In genomic region chr17:8630802-8631553, GRCh38 we compare ENCODE assay signal across 1 cellular context.
A peak's percentile ranks its signal among the peaks of the same experiment; 100 is the strongest.
TF ChIP-seq lines count a peak whose summit lies in the region.

No MANE protein-coding gene starts in this region.

TF ChIP-seq in K562, 482 proteins besides CTCF, POLR2A, EP300 and RAD21 (continued from another document and continues in another):
- TF ChIP-seq, protein P1, sequence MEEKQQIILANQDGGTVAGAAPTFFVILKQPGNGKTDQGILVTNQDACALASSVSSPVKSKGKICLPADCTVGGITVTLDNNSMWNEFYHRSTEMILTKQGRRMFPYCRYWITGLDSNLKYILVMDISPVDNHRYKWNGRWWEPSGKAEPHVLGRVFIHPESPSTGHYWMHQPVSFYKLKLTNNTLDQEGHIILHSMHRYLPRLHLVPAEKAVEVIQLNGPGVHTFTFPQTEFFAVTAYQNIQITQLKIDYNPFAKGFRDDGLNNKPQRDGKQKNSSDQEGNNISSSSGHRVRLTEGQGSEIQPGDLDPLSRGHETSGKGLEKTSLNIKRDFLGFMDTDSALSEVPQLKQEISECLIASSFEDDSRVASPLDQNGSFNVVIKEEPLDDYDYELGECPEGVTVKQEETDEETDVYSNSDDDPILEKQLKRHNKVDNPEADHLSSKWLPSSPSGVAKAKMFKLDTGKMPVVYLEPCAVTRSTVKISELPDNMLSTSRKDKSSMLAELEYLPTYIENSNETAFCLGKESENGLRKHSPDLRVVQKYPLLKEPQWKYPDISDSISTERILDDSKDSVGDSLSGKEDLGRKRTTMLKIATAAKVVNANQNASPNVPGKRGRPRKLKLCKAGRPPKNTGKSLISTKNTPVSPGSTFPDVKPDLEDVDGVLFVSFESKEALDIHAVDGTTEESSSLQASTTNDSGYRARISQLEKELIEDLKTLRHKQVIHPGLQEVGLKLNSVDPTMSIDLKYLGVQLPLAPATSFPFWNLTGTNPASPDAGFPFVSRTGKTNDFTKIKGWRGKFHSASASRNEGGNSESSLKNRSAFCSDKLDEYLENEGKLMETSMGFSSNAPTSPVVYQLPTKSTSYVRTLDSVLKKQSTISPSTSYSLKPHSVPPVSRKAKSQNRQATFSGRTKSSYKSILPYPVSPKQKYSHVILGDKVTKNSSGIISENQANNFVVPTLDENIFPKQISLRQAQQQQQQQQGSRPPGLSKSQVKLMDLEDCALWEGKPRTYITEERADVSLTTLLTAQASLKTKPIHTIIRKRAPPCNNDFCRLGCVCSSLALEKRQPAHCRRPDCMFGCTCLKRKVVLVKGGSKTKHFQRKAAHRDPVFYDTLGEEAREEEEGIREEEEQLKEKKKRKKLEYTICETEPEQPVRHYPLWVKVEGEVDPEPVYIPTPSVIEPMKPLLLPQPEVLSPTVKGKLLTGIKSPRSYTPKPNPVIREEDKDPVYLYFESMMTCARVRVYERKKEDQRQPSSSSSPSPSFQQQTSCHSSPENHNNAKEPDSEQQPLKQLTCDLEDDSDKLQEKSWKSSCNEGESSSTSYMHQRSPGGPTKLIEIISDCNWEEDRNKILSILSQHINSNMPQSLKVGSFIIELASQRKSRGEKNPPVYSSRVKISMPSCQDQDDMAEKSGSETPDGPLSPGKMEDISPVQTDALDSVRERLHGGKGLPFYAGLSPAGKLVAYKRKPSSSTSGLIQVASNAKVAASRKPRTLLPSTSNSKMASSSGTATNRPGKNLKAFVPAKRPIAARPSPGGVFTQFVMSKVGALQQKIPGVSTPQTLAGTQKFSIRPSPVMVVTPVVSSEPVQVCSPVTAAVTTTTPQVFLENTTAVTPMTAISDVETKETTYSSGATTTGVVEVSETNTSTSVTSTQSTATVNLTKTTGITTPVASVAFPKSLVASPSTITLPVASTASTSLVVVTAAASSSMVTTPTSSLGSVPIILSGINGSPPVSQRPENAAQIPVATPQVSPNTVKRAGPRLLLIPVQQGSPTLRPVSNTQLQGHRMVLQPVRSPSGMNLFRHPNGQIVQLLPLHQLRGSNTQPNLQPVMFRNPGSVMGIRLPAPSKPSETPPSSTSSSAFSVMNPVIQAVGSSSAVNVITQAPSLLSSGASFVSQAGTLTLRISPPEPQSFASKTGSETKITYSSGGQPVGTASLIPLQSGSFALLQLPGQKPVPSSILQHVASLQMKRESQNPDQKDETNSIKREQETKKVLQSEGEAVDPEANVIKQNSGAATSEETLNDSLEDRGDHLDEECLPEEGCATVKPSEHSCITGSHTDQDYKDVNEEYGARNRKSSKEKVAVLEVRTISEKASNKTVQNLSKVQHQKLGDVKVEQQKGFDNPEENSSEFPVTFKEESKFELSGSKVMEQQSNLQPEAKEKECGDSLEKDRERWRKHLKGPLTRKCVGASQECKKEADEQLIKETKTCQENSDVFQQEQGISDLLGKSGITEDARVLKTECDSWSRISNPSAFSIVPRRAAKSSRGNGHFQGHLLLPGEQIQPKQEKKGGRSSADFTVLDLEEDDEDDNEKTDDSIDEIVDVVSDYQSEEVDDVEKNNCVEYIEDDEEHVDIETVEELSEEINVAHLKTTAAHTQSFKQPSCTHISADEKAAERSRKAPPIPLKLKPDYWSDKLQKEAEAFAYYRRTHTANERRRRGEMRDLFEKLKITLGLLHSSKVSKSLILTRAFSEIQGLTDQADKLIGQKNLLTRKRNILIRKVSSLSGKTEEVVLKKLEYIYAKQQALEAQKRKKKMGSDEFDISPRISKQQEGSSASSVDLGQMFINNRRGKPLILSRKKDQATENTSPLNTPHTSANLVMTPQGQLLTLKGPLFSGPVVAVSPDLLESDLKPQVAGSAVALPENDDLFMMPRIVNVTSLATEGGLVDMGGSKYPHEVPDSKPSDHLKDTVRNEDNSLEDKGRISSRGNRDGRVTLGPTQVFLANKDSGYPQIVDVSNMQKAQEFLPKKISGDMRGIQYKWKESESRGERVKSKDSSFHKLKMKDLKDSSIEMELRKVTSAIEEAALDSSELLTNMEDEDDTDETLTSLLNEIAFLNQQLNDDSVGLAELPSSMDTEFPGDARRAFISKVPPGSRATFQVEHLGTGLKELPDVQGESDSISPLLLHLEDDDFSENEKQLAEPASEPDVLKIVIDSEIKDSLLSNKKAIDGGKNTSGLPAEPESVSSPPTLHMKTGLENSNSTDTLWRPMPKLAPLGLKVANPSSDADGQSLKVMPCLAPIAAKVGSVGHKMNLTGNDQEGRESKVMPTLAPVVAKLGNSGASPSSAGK (IDR thresholded peaks at IDR 0.05): no peak
- TF ChIP-seq BRD9 (IDR thresholded peaks at IDR 0.05; ENCODE audit: low read depth, partially characterized antibody) (no peak), MEF2D (tag; conservative IDR thresholded peaks at IDR 0.05; ENCODE audit: low read depth) (no peak), RB1 (IDR thresholded peaks at IDR 0.05; ENCODE audit: low read depth) (no peak; the same call in 1 of the 2 replicates), ZNF445 (CRISPR knock-in tag; IDR thresholded peaks at IDR 0.05; ENCODE audit: low read depth) (no peak), NFIC (IDR thresholded peaks at IDR 0.05) (peak; percentile 73), ARID3B (CRISPR knock-in tag; IDR thresholded peaks at IDR 0.05; ENCODE audit: borderline replicate concordance) (no peak), RBM25 (IDR thresholded peaks at IDR 0.05; ENCODE audit: low read depth, low read length, severe bottlenecking) (peak; percentile 95), TSC22D4 (tag; IDR thresholded peaks at IDR 0.05) (no peak), RNF2 (IDR thresholded peaks at IDR 0.05) (peak; percentile 33; the same call in 1 of the 2 replicates), SPI1 (IDR thresholded peaks at IDR 0.05; ENCODE audit: borderline replicate concordance, low read depth, low read length) (no peak), HMGN3 (IDR thresholded peaks at IDR 0.05; ENCODE audit: borderline replicate concordance, extremely low read depth, insufficient read length, low read depth, low read length) (peak; percentile 73), ZC3H4 (CRISPR knock-in tag; IDR thresholded peaks at IDR 0.05; ENCODE audit: borderline replicate concordance) (no peak), MAZ (CRISPR knock-in tag; conservative IDR thresholded peaks at IDR 0.05 in 1 of 2, IDR thresholded peaks at IDR 0.05 in 1 of 2) (peak; percentile 52 to 89; a peak in 2 of 4 replicates), ATF3 (IDR thresholded peaks at IDR 0.05) (peak; percentile 89), ATF3 (CRISPR knock-in tag; conservative IDR thresholded peaks at IDR 0.05) (0 out of 2 replicates have a peak, but pooled peaks have one; percentile 34), DDX20 (tag; IDR thresholded peaks at IDR 0.05; ENCODE audit: low read depth) (no peak), ZBTB5 (IDR thresholded peaks at IDR 0.05) (no peak), PKNOX1 (IDR thresholded peaks at IDR 0.05) (peak; percentile 99), RBM39 (optimal IDR thresholded peaks at IDR 0.05; ENCODE audit: low read depth, low read length) (no peak), MCM3 (IDR thresholded peaks at IDR 0.05) (no peak), MYC (IDR thresholded peaks at IDR 0.05; ENCODE audit: low read depth, low read length) (peak; percentile 29; the same call in 1 of the 2 replicates), MYC (CRISPR knock-in tag; IDR thresholded peaks at IDR 0.05; ENCODE audit: borderline replicate concordance, low read depth) (no peak), ATF7 (IDR thresholded peaks at IDR 0.05) (peak; percentile 98), CBX3 (IDR thresholded peaks at IDR 0.05; ENCODE audit: borderline replicate concordance in 1 of 2, low read length in 2 of 2) (no peak), TAF1 (IDR thresholded peaks at IDR 0.05; ENCODE audit: control insufficient read depth, extremely low read depth, insufficient read depth, low read length, severe bottlenecking) (peak; percentile 11), STAT5A (IDR thresholded peaks at IDR 0.05; ENCODE audit: borderline replicate concordance, low read length) (no peak), NRF1 (conservative IDR thresholded peaks at IDR 0.05 in 1 of 2, IDR thresholded peaks at IDR 0.05 in 1 of 2) (peak; percentile 93 to 94), L3MBTL2 (IDR thresholded peaks at IDR 0.05) (peak; percentile 58), NR2C2 (CRISPR knock-in tag; IDR thresholded peaks at IDR 0.05) (no peak), NR2C2 (tag; IDR thresholded peaks at IDR 0.05) (no peak), MBD2 (IDR thresholded peaks at IDR 0.05; ENCODE audit: borderline replicate concordance, low read depth) (peak; percentile 92), CHD1 (IDR thresholded peaks at IDR 0.05; ENCODE audit: low read length) (no peak), PPARD (CRISPR knock-in tag; IDR thresholded peaks at IDR 0.05) (no peak), JUN (IDR thresholded peaks at IDR 0.05; ENCODE audit: borderline replicate concordance, low read depth, low read length) (peak; percentile 49; the same call in 1 of the 2 replicates), JUN (CRISPR knock-in tag; IDR thresholded peaks at IDR 0.05; ENCODE audit: borderline replicate concordance) (peak; percentile 93; the same call in 1 of the 2 replicates), RFX5 (IDR thresholded peaks at IDR 0.05; ENCODE audit: low read depth, low read length) (no peak), EP400 (IDR thresholded peaks at IDR 0.05) (peak; percentile 37; the same call in 1 of the 2 replicates)
- TF ChIP-seq, protein P2, sequence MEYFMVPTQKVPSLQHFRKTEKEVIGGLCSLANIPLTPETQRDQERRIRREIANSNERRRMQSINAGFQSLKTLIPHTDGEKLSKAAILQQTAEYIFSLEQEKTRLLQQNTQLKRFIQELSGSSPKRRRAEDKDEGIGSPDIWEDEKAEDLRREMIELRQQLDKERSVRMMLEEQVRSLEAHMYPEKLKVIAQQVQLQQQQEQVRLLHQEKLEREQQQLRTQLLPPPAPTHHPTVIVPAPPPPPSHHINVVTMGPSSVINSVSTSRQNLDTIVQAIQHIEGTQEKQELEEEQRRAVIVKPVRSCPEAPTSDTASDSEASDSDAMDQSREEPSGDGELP (CRISPR knock-in tag; IDR thresholded peaks at IDR 0.05; ENCODE audit: borderline replicate concordance): peak; percentile 87
- TF ChIP-seq, protein P3, sequence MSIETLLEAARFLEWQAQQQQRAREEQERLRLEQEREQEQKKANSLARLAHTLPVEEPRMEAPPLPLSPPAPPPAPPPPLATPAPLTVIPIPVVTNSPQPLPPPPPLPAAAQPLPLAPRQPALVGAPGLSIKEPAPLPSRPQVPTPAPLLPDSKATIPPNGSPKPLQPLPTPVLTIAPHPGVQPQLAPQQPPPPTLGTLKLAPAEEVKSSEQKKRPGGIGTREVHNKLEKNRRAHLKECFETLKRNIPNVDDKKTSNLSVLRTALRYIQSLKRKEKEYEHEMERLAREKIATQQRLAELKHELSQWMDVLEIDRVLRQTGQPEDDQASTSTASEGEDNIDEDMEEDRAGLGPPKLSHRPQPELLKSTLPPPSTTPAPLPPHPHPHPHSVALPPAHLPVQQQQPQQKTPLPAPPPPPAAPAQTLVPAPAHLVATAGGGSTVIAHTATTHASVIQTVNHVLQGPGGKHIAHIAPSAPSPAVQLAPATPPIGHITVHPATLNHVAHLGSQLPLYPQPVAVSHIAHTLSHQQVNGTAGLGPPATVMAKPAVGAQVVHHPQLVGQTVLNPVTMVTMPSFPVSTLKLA (conservative IDR thresholded peaks at IDR 0.05): peak in 1 of 2 experiments; percentile 49; a peak in 2 of 4 replicates
